In the genomic region with DNA sequence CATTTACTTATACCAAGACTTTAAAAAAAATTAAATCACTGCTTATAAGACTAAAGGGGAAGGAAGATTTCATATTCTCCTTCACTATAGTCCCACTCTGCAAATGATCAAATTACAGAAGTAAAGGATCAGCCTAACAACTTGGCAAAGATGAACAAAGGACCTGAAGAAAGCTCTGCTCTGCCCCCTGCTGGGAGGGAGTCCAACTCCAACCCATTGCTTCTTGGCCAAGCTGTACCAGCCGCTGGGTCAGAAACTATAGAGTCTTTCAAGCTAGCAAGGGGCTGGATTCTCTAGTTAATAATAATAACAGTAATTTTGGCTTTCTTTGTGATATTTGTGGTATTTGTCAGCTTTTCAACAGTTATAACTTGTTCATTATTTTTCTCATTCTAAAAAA, we compare ENCODE assay signal across 9 cellular contexts.
DNase-seq lines count a peak whose midpoint lies in the region; ATAC-seq lines count a peak whose summit lies in the region.
"Had no signal": no experiment of that assay in that cellular context is flagged by ENCODE, and none has a peak within 500 bp of the region (broad histone marks: within the 10 kb centered on the region; RNA-seq: fewer than 3 reads in every experiment).

No MANE protein-coding gene starts in this region.

- intact Hi-C loops in activated naive CD4-positive, alpha-beta T cell treated with anti-CD3 and anti-CD28 coated beads for 36 hours (cut with micrococcal nuclease): loop anchor here (1.0 kb wide), 1 partner anchor 1332 kb away; no protein-coding TSS in a partner anchor
- intact Hi-C loops in head of caudate nucleus (cut with DNase I): no loop called here

- H3K9me3 Mint-ChIP-seq in activated naive CD4-positive, alpha-beta T cell treated with anti-CD3 and anti-CD28 coated beads for 36 hours: peaks cover 3% of the 10 kb centered on the region

- DNase-seq in activated naive CD4-positive, alpha-beta T cell treated with anti-CD3 and anti-CD28 coated beads for 36 hours: peak; percentile 35
- DNase-seq in activated naive CD4-positive, alpha-beta T cell treated with anti-CD3 and anti-CD28 coated beads, Interleukin-2, amount 50 U/mL, for 16 hours: no peak
- DNase-seq in SK-MEL-5 (ENCODE audit: low read depth, low spot score) (peak; percentile 83), head of caudate nucleus (peak; percentile 5 to 82 (median 56)), NCI-H510A treated with DMSO at 0.1 percent for 48 hours (lab: John Stamatoyannopoulos, UW) (no peak)
- peak; percentile 20 for DNase-seq in stimulated activated naive CD8-positive, alpha-beta T cell treated with anti-CD3 and anti-CD28 coated beads, Interleukin-15, Interleukin-2, amounts not matched to agents 100 U/mL and 50 U/mL, for 24 hours
- DNase-seq: activated naive CD8-positive, alpha-beta T cell treated with anti-CD3 and anti-CD28 coated beads, Interleukin-2, amount 10 ng/mL, durations not matched to agents 7 days and 5 days had no signal

- H3K4me3 Mint-ChIP-seq in activated naive CD4-positive, alpha-beta T cell treated with anti-CD3 and anti-CD28 coated beads for 36 hours: no peak overlapping the region
- H3K4me3 Mint-ChIP-seq: activated naive CD8-positive, alpha-beta T cell treated with anti-CD3 and anti-CD28 coated beads, Interleukin-2, amount 10 ng/mL, durations not matched to agents 7 days and 5 days had no signal

- H3K36me3 Mint-ChIP-seq in activated naive CD4-positive, alpha-beta T cell treated with anti-CD3 and anti-CD28 coated beads for 36 hours (ENCODE audit: low read depth): no peaks in the 10 kb centered on the region
- H3K36me3 Mint-ChIP-seq: activated naive CD8-positive, alpha-beta T cell treated with anti-CD3 and anti-CD28 coated beads, Interleukin-2, amount 10 ng/mL, durations not matched to agents 7 days and 5 days had no signal

- CTCF ChIA-PET in activated naive CD4-positive, alpha-beta T cell treated with anti-CD3 and anti-CD28 coated beads for 36 hours (lab: Charles Lee): interaction anchor here (0.6 to 1.3 kb wide), 4 partner anchors 17 to 538 kb away, joined by 3 to 4 read pairs (median 3); no protein-coding TSS in a partner anchor

- peak; percentile 70 for ATAC-seq in HG03066 (IDR thresholded peaks at IDR 0.05; ENCODE audit: low read depth, unreplicated experiment)
- no peak for ATAC-seq in stimulated activated naive CD8-positive, alpha-beta T cell treated with anti-CD3 and anti-CD28 coated beads, Interleukin-15, Interleukin-2, amounts not matched to agents 100 U/mL and 50 U/mL, for 24 hours
- no peak for ATAC-seq in GM21576 (IDR thresholded peaks at IDR 0.05; ENCODE audit: unreplicated experiment)

- in situ Hi-C loops in SK-MEL-5 (cut with HindIII; ENCODE audit: low pct_unique_long_range_greater_than_20kb, low sequenced_read_pairs): no loop called here

- no peaks in the 10 kb centered on the region for H3K27me3 Mint-ChIP-seq in activated naive CD4-positive, alpha-beta T cell treated with anti-CD3 and anti-CD28 coated beads for 36 hours (ENCODE audit: low read depth)
- H3K27me3 Mint-ChIP-seq: activated naive CD8-positive, alpha-beta T cell treated with anti-CD3 and anti-CD28 coated beads, Interleukin-2, amount 10 ng/mL, durations not matched to agents 7 days and 5 days had no signal

- H3K4me1 Mint-ChIP-seq in activated naive CD4-positive, alpha-beta T cell treated with anti-CD3 and anti-CD28 coated beads for 36 hours (ENCODE audit: low read depth): no peaks in the 10 kb centered on the region
- H3K4me1 Mint-ChIP-seq: activated naive CD8-positive, alpha-beta T cell treated with anti-CD3 and anti-CD28 coated beads, Interleukin-2, amount 10 ng/mL, durations not matched to agents 7 days and 5 days had no signal

- H3K27ac Mint-ChIP-seq in activated naive CD4-positive, alpha-beta T cell treated with anti-CD3 and anti-CD28 coated beads for 36 hours: no peak overlapping the region
- H3K27ac Mint-ChIP-seq: activated naive CD8-positive, alpha-beta T cell treated with anti-CD3 and anti-CD28 coated beads, Interleukin-2, amount 10 ng/mL, durations not matched to agents 7 days and 5 days had no signal

Comparison
In these comparisons a context has a peak if more than half of its experiments do, and no peak if none do; other contexts are left out.
1. DNase-seq: peak in activated naive CD4-positive, alpha-beta T cell treated with anti-CD3 and anti-CD28 coated beads for 36 hours (single experiment), SK-MEL-5 (single experiment), head of caudate nucleus (42 of 42) and stimulated activated naive CD8-positive, alpha-beta T cell treated with anti-CD3 and anti-CD28 coated beads, Interleukin-15, Interleukin-2, amounts not matched to agents 100 U/mL and 50 U/mL, for 24 hours (single experiment); none in activated naive CD4-positive, alpha-beta T cell treated with anti-CD3 and anti-CD28 coated beads, Interleukin-2, amount 50 U/mL, for 16 hours (single experiment) and NCI-H510A treated with DMSO at 0.1 percent for 48 hours (single experiment).